In the genomic region with DNA sequence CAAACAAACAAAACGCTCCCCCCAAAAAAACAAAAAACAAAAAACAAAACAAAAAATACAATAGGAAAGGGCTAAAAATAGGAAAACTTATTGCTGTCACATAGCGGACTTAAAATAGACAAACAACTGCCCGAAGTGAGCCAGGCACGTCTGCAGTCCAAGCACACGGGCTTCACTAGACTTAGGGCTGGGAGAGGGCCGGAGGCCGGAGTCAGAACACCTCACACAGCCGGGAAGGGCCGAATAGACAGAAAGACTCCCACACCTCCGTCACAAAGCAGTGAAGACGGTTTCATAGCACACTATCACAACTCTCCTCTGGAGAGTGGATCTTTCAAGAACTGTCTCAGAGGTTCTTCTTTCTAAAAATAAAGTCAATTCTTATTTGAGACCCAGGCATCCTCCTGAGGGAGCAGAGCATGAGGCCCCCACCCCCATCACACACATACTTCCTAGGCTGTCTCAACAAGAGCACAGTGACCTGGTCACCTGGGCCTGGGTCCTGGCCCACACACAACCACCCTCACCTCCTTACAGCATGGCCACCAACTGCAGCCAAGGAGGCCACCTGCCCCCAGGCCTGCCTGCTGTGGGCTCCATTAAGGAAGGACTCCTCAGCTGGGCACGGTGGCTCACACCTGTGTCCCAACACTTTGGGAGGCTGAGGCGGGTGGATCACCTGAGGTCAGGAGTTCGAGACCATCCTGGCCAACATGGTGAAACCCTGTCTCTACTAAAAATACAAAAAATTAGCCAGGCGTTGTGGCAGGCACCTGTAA, we compare ENCODE assay signal across 19 cellular contexts. TPM values are rescaled to one million over a fixed set of nuclear protein-coding genes. Genes with fewer than 3 reads are reported as not detected.
DNase-seq lines count a peak whose midpoint lies in the region; FAIRE-seq and TF ChIP-seq lines count a peak whose summit lies in the region.
"Had no signal": no experiment of that assay in that cellular context is flagged by ENCODE, and none has a peak within 500 bp of the region (broad histone marks: within the 10 kb centered on the region; RNA-seq: fewer than 3 reads in every experiment).

No MANE protein-coding gene starts in this region.

- DNase-seq in H7 (peak; percentile 40), H1 (ENCODE audit: low read depth in 1 of 2, low spot score in 2 of 2) (no peak), islet precursor cell (peak; percentile 45), breast epithelium (ENCODE audit: low spot score in 2 of 2) (no peak), midbrain (lab: John Stamatoyannopoulos, UW) (no peak)
- DNase-seq in stimulated activated CD4-positive, alpha-beta T cell treated with anti-CD3 and anti-CD28 coated beads, Interleukin-15, amount 100 ng/mL, for 24 hours = no peak
- DNase-seq: activated B cell treated with CpG ODN at 0.5 μM for 24 hours; CD8-positive, alpha-beta memory T cell; dermis blood vessel endothelial cell; HCEC 1CT; NCI-H1436; NCI-H82; occipital lobe; OCI-M1; SJCRH30; stimulated activated CD4-positive, alpha-beta T cell treated with anti-CD3 and anti-CD28 coated beads, Interleukin-2, amount 100 ng/mL, for 48 hours; substantia nigra had no signal

- peaks cover 5% of the 10 kb centered on the region for H3K36me3 ChIP-seq in H7 (replicated peaks; ENCODE audit: control insufficient read depth, insufficient read depth, low read length)
- H3K36me3 ChIP-seq in H1 (ENCODE audit: control insufficient read depth in 2 of 4, insufficient read depth in 4 of 4, low read length in 3 of 4) = peaks cover 0 to 21% (median 12%) of the 10 kb centered on the region in 4 experiments; a peak in 7 of 8 replicates
- peaks cover 9 to 13% (median 10%) of the 10 kb centered on the region in 3 donors for H3K36me3 ChIP-seq in skeletal muscle tissue (ENCODE audit: control insufficient read depth in 3 of 3, insufficient read depth in 3 of 3, low read length in 3 of 3)
- H3K36me3 ChIP-seq in breast epithelium = no peaks in the 10 kb centered on the region

- TF ChIP-seq CTCF in H1 (IDR thresholded peaks at IDR 0.05; ENCODE audit: control extremely low read depth in 1 of 3, insufficient read depth in 1 of 3, low read depth in 1 of 3, low read length in 3 of 3) (no peak), breast epithelium (IDR thresholded peaks at IDR 0.05) (no peak)

- TF ChIP-seq POLR2A in H1 (IDR thresholded peaks at IDR 0.05; ENCODE audit: control extremely low read depth in 1 of 2, low read depth in 2 of 2, low read length in 2 of 2) (no peak), breast epithelium (IDR thresholded peaks at IDR 0.05) (no peak)

- no peak overlapping the region for H3K14ac ChIP-seq in H1 (ENCODE audit: insufficient read length)

- no peak overlapping the region for H3K56ac ChIP-seq in H1 (replicated peaks; ENCODE audit: insufficient read length, low read depth, low read length)

- H3K79me1 ChIP-seq in H1 (ENCODE audit: low read depth, low read length) = peaks cover 6% of the 10 kb centered on the region; the same call in 1 of the 2 replicates

- no peak overlapping the region for H3K4me2 ChIP-seq in H1 (ENCODE audit: insufficient read depth in 1 of 2, low read depth in 2 of 2, low read length in 2 of 2)

- H3K27ac ChIP-seq in H1 (ENCODE audit: low read depth, low read length) (no peak overlapping the region), skeletal muscle tissue (ENCODE audit: low read depth, low read length) (peak overlapping the region; percentile 70), breast epithelium (peak overlapping the region in 1 of 2 donors; percentile 30)
- H3K27ac ChIP-seq: SJCRH30 had no signal

- POLR2A ChIA-PET in H1 (lab: Charles Lee; ENCODE audit: partially characterized antibody) = interaction anchor here (2.0 to 29.8 kb wide), 4 partner anchors 13 to 37 kb away, joined by 7 to 844 read pairs (median 18); partner anchors contain the start of genes CKB and TRMT61A

- no peak for TF ChIP-seq EP300 in H1 (IDR thresholded peaks at IDR 0.05; ENCODE audit: borderline replicate concordance in 1 of 2, low read depth in 2 of 2, low read length in 2 of 2)

- H2BK5ac ChIP-seq in H1 (ENCODE audit: low read depth, low read length) = no peak overlapping the region

- CTCF ChIA-PET in H1 (lab: Charles Lee; ENCODE audit: partially characterized antibody) = interaction anchor here (6.2 to 28.8 kb wide), 3 partner anchors 11 to 46 kb away, joined by 34 to 921 read pairs (median 230); partner anchors contain the start of genes CKB and TRMT61A

- H3K4me1 ChIP-seq in H1 (replicated peaks in 1 of 4; ENCODE audit: control insufficient read depth in 3 of 4, insufficient read depth in 4 of 4, low read length in 3 of 4) (no peaks in the 10 kb centered on the region), skeletal muscle tissue (ENCODE audit: control insufficient read depth in 3 of 3, insufficient read depth in 3 of 3, low read length in 3 of 3) (peaks cover 55 to 86% (median 80%) of the 10 kb centered on the region in 3 donors), breast epithelium (peaks cover 10 to 21% of the 10 kb centered on the region in 2 donors)

- intact Hi-C loops in breast epithelium (cut with DNase I; ENCODE audit: low total_unique reads) = no loop called here

- H3K9ac ChIP-seq in H1 (replicated peaks in 1 of 4; ENCODE audit: extremely low read depth in 1 of 4, low read depth in 3 of 4, low read length in 3 of 4) (no peak overlapping the region), skeletal muscle tissue (ENCODE audit: low read depth in 1 of 3, low read length in 3 of 3) (peak overlapping the region in 1 of 3 donors; percentile 64)

- 92% methylated on average over 15 of the region's 15 CpGs; no CpG with 5 or more reads in 1 of the 2 experiments for WGBS in H1 (ENCODE audit: extremely low coverage in 1 of 2, insufficient coverage in 1 of 2, insufficient read length in 1 of 2, insufficient replicate concordance in 2 of 2, low coverage in 1 of 2, low lambda C conversion rate in 2 of 2, missing lambda C conversion rate in 1 of 2), 2 experiments

- H3K4me3 ChIP-seq in H7 (ENCODE audit: insufficient read depth, low read depth, low read length) (no peak overlapping the region), H1 (ENCODE audit: extremely low read depth in 1 of 4, insufficient read depth in 2 of 4, low read depth in 3 of 4, low read length in 4 of 4) (no peak overlapping the region), skeletal muscle tissue (ENCODE audit: low read length in 3 of 3) (peak overlapping the region in 1 of 3 donors; percentile 35), breast epithelium (no peak overlapping the region)
- H3K4me3 ChIP-seq: SJCRH30 had no signal

- no peak overlapping the region for H4K5ac ChIP-seq in H1 (ENCODE audit: insufficient read length, low read depth, low read length)

- no peaks in the 10 kb centered on the region for H3K23me2 ChIP-seq in H1 (ENCODE audit: low read depth, low read length)

- no peak overlapping the region for H2BK20ac ChIP-seq in H1 (ENCODE audit: low read length)

- no peak overlapping the region for H2BK15ac ChIP-seq in H1 (ENCODE audit: low read length)

- H3K27me3 ChIP-seq in H7 (ENCODE audit: control insufficient read depth, insufficient read depth, low read length) = no peaks in the 10 kb centered on the region
- no peaks in the 10 kb centered on the region for H3K27me3 ChIP-seq in H1 (replicated peaks in 1 of 4; ENCODE audit: control insufficient read depth in 3 of 4, extremely low read depth in 1 of 4, insufficient read depth in 3 of 4, low read length in 3 of 4)
- no peaks in the 10 kb centered on the region for H3K27me3 ChIP-seq in skeletal muscle tissue (ENCODE audit: control insufficient read depth in 3 of 3, insufficient read depth in 3 of 3, low read length in 3 of 3)
- H3K27me3 ChIP-seq in breast epithelium = no peaks in the 10 kb centered on the region
- H3K27me3 ChIP-seq: SJCRH30 had no signal

- no peak overlapping the region for H4K91ac ChIP-seq in H1 (replicated peaks; ENCODE audit: insufficient read length, low read length)

- H3K18ac ChIP-seq in H1 (ENCODE audit: extremely low read depth, low read length) = no peak overlapping the region

- peak overlapping the region; percentile 71; the same call in 1 of the 2 replicates for H4K8ac ChIP-seq in H1 (ENCODE audit: extremely low read depth, insufficient read depth, low read length)

- H2BK12ac ChIP-seq in H1 (ENCODE audit: low read depth, low read length) = no peak overlapping the region

- FAIRE-seq in H1 (lab: Jason Lieb, UNC) = no peak
- FAIRE-seq: frontal cortex had no signal

- peaks cover 8 to 37% of the 10 kb centered on the region in 2 experiments for H3K79me2 ChIP-seq in H1 (ENCODE audit: control insufficient read depth in 1 of 2, insufficient read depth in 2 of 2, low read length in 2 of 2)

- no peak overlapping the region for H2BK120ac ChIP-seq in H1 (replicated peaks; ENCODE audit: low read depth, low read length)

- H3K9me3 ChIP-seq in H1 (ENCODE audit: insufficient read depth in 2 of 2, low read depth in 1 of 2, low read length in 1 of 2) (no peaks in the 10 kb centered on the region), skeletal muscle tissue (ENCODE audit: control insufficient read depth in 3 of 3, low read length in 3 of 3) (no peaks in the 10 kb centered on the region), breast epithelium (no peaks in the 10 kb centered on the region)
- H3K9me3 ChIP-seq: SJCRH30 had no signal

- H3K23ac ChIP-seq in H1 (ENCODE audit: insufficient read length) = no peak overlapping the region

- H3K4ac ChIP-seq in H1 (replicated peaks; ENCODE audit: insufficient read length, low read depth, low read length) = no peak overlapping the region

- no peak overlapping the region for H2AFZ ChIP-seq in H1 (ENCODE audit: low read length)

- no peak for TF ChIP-seq RAD21 in H1 (IDR thresholded peaks at IDR 0.05 in 1 of 2, conservative IDR thresholded peaks at IDR 0.05 in 1 of 2; ENCODE audit: low read depth in 2 of 2, low read length in 2 of 2)

- no peak overlapping the region for H2AK5ac ChIP-seq in H1 (ENCODE audit: low read depth, low read length)

- H4K20me1 ChIP-seq in H1 (replicated peaks in 1 of 2; ENCODE audit: control insufficient read depth in 1 of 2, insufficient read depth in 2 of 2, low read length in 2 of 2) = peaks cover 7 to 8% of the 10 kb centered on the region in 2 experiments

RNA-seq across cellular contexts. Expression of gene BAG5, which starts 6.7 kb away (rescaled TPM):
- 16.6 and 17.7 TPM in 2 replicates for total RNA-seq in H7 (2014; rRNA removed; shearing (Covaris generic))
- 29.2 and 29.5 TPM in 2 replicates for total RNA-seq in H1 (2021; fragmentation: NEBNext Ultra II Directional; extraction: Animal tissue kit (Norgen Biotek cat#: 25700))
- polyA plus RNA-seq in H1 (2011; rRNA removed) = 5.9 and 7.4 TPM in 2 replicates
- 8.2 TPM for polyA plus RNA-seq in H1 (2011; cell fraction: cytosol; rRNA removed)
- 5.3 TPM for polyA plus RNA-seq in H1 (2011; cell fraction: nucleus; rRNA removed)
- 13.5 to 26.1 TPM (median 16.6 TPM) in 4 replicates for polyA plus RNA-seq in H1 (2012, experiment 1 of 2)
- polyA plus RNA-seq in H1 (2012, experiment 2 of 2) = 2.3 TPM
- 18.4 TPM for polyA plus RNA-seq in H1 (2013, experiment 1 of 2)
- 17.4 TPM for polyA plus RNA-seq in H1 (2013, experiment 2 of 2)
- polyA minus RNA-seq in H1 (2011; rRNA and poly(A)+ RNA removed) = 11.8 and 13.3 TPM in 2 replicates
- 13.7 TPM for polyA minus RNA-seq in H1 (2011; cell fraction: cytosol; rRNA and poly(A)+ RNA removed)
- 12.5 TPM for polyA minus RNA-seq in H1 (2011; cell fraction: nucleus; rRNA and poly(A)+ RNA removed)
- total RNA-seq in skeletal muscle tissue (16.7 TPM), breast epithelium (10 to 100 TPM; 29.5 to 45.4 (median 38.5) TPM)

RNA-seq across cellular contexts. Expression of gene COA8, which starts 7.0 kb away (rescaled TPM):
- 15.8 and 17.4 TPM in 2 replicates for total RNA-seq in H7 (2014; rRNA removed; shearing (Covaris generic))
- 35.0 and 35.5 TPM in 2 replicates for total RNA-seq in H1 (2021; fragmentation: NEBNext Ultra II Directional; extraction: Animal tissue kit (Norgen Biotek cat#: 25700))
- polyA plus RNA-seq in H1 (2011; rRNA removed) = 5.9 and 7.1 TPM in 2 replicates
- polyA plus RNA-seq in H1 (2011; cell fraction: cytosol; rRNA removed) = 10.9 TPM
- 12.8 TPM for polyA plus RNA-seq in H1 (2011; cell fraction: nucleus; rRNA removed)
- 23.7 to 31.1 TPM (median 30.1 TPM) in 4 replicates for polyA plus RNA-seq in H1 (2012, experiment 1 of 2)
- 27.0 TPM for polyA plus RNA-seq in H1 (2012, experiment 2 of 2)
- 31.3 TPM for polyA plus RNA-seq in H1 (2013, experiment 1 of 2)
- polyA plus RNA-seq in H1 (2013, experiment 2 of 2) = 27.9 TPM
- polyA minus RNA-seq in H1 (2011; rRNA and poly(A)+ RNA removed) = 4.3 and 5.2 TPM in 2 replicates
- polyA minus RNA-seq in H1 (2011; cell fraction: cytosol; rRNA and poly(A)+ RNA removed) = 8.7 TPM
- 18.8 TPM for polyA minus RNA-seq in H1 (2011; cell fraction: nucleus; rRNA and poly(A)+ RNA removed)
- total RNA-seq in skeletal muscle tissue (28.2 TPM), breast epithelium (10 to 100 TPM; 26.5 to 41.9 (median 27.2) TPM)

RNA-seq across cellular contexts. Expression of gene TRMT61A, which starts 26.8 kb away (rescaled TPM):
- 13.4 and 14.1 TPM in 2 replicates for total RNA-seq in H7 (2014; rRNA removed; shearing (Covaris generic))
- 15.1 and 15.8 TPM in 2 replicates for total RNA-seq in H1 (2021; fragmentation: NEBNext Ultra II Directional; extraction: Animal tissue kit (Norgen Biotek cat#: 25700))
- polyA plus RNA-seq in H1 (2011; rRNA removed) = 19.0 and 29.7 TPM in 2 replicates
- polyA plus RNA-seq in H1 (2011; cell fraction: cytosol; rRNA removed) = 23.3 TPM
- polyA plus RNA-seq in H1 (2011; cell fraction: nucleus; rRNA removed) = 44.0 TPM
- 9.2 to 14.2 TPM (median 13.8 TPM) in 4 replicates for polyA plus RNA-seq in H1 (2012, experiment 1 of 2)
- polyA plus RNA-seq in H1 (2012, experiment 2 of 2) = 11.3 TPM
- polyA plus RNA-seq in H1 (2013, experiment 1 of 2) = 6.8 TPM
- 6.6 TPM for polyA plus RNA-seq in H1 (2013, experiment 2 of 2)
- polyA minus RNA-seq in H1 (2011; rRNA and poly(A)+ RNA removed) = 6.4 and 6.9 TPM in 2 replicates
- polyA minus RNA-seq in H1 (2011; cell fraction: cytosol; rRNA and poly(A)+ RNA removed) = 11.2 TPM
- polyA minus RNA-seq in H1 (2011; cell fraction: nucleus; rRNA and poly(A)+ RNA removed) = 26.1 TPM
- total RNA-seq in skeletal muscle tissue (4.7 TPM), breast epithelium (10 to 100 TPM; 10.7 to 17.7 (median 11.3) TPM)

RNA-seq across cellular contexts. Expression of gene CKB, which starts 33.1 kb away (rescaled TPM):
- 282 and 412 TPM in 2 replicates for total RNA-seq in H7 (2014; rRNA removed; shearing (Covaris generic))
- 538 and 572 TPM in 2 replicates for total RNA-seq in H1 (2021; fragmentation: NEBNext Ultra II Directional; extraction: Animal tissue kit (Norgen Biotek cat#: 25700))
- polyA plus RNA-seq in H1 (2011; rRNA removed) = 950 and 1,969 TPM in 2 replicates
- polyA plus RNA-seq in H1 (2011; cell fraction: cytosol; rRNA removed) = 828 TPM
- 1,943 TPM for polyA plus RNA-seq in H1 (2011; cell fraction: nucleus; rRNA removed)
- 757 to 990 TPM (median 908 TPM) in 4 replicates for polyA plus RNA-seq in H1 (2012, experiment 1 of 2)
- 939 TPM for polyA plus RNA-seq in H1 (2012, experiment 2 of 2)
- polyA plus RNA-seq in H1 (2013, experiment 1 of 2) = 514 TPM
- polyA plus RNA-seq in H1 (2013, experiment 2 of 2) = 503 TPM
- 153 and 156 TPM in 2 replicates for polyA minus RNA-seq in H1 (2011; rRNA and poly(A)+ RNA removed)
- polyA minus RNA-seq in H1 (2011; cell fraction: cytosol; rRNA and poly(A)+ RNA removed) = 356 TPM
- 378 TPM for polyA minus RNA-seq in H1 (2011; cell fraction: nucleus; rRNA and poly(A)+ RNA removed)
- total RNA-seq in skeletal muscle tissue (64.7 TPM), breast epithelium (100 to 1,000 TPM in 1 of 3 donors, 10 to 100 TPM in 2; 61.6 to 305 (median 83.2) TPM)

Comparison
In these comparisons a context has a peak if more than half of its experiments do, and no peak if none do; other contexts are left out.
1. DNase-seq: peak in H7 (single experiment) and islet precursor cell (single experiment); none in H1 (0 of 2), stimulated activated CD4-positive, alpha-beta T cell treated with anti-CD3 and anti-CD28 coated beads, Interleukin-15, amount 100 ng/mL, for 24 hours (single experiment), breast epithelium (0 of 2) and midbrain (single experiment).